1 cellular context compared by ENCODE assay signal in the genomic region with DNA sequence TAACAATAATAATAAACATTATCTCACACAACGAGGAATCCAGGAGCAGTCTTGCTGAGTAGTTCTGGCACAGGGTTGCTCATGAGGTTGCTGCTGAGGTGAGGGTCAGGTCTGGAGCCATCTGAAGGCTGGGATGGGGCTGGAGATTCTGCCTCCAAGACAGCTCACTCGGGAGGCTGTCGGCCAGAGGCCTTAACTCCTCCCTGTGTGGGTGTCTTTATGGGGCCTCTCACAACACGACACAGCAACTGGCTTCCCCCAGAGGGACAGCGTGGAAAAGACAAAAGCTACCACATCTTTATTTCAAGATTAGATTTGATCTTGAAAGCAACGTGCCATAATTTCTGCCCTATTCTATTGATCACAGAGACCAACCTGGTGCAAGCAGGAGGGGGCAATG.
TF ChIP-seq lines count a peak whose summit lies in the region.

No MANE protein-coding gene starts in this region.

TF ChIP-seq in WTC11, 78 proteins besides CTCF, POLR2A, EP300 and RAD21 (continued from another document):
- no peak for TF ChIP-seq MLX (CRISPR knock-in tag; IDR thresholded peaks at IDR 0.05)
- no peak for TF ChIP-seq SOX15 (CRISPR knock-in tag; IDR thresholded peaks at IDR 0.05)
- no peak for TF ChIP-seq KAT7 (CRISPR knock-in tag; IDR thresholded peaks at IDR 0.05; ENCODE audit: borderline replicate concordance)
- TF ChIP-seq ZNF423 (CRISPR knock-in tag; IDR thresholded peaks at IDR 0.05), result no peak
- no peak for TF ChIP-seq FOXP1 (CRISPR knock-in tag; IDR thresholded peaks at IDR 0.05; ENCODE audit: borderline replicate concordance)
- TF ChIP-seq, protein P1, sequence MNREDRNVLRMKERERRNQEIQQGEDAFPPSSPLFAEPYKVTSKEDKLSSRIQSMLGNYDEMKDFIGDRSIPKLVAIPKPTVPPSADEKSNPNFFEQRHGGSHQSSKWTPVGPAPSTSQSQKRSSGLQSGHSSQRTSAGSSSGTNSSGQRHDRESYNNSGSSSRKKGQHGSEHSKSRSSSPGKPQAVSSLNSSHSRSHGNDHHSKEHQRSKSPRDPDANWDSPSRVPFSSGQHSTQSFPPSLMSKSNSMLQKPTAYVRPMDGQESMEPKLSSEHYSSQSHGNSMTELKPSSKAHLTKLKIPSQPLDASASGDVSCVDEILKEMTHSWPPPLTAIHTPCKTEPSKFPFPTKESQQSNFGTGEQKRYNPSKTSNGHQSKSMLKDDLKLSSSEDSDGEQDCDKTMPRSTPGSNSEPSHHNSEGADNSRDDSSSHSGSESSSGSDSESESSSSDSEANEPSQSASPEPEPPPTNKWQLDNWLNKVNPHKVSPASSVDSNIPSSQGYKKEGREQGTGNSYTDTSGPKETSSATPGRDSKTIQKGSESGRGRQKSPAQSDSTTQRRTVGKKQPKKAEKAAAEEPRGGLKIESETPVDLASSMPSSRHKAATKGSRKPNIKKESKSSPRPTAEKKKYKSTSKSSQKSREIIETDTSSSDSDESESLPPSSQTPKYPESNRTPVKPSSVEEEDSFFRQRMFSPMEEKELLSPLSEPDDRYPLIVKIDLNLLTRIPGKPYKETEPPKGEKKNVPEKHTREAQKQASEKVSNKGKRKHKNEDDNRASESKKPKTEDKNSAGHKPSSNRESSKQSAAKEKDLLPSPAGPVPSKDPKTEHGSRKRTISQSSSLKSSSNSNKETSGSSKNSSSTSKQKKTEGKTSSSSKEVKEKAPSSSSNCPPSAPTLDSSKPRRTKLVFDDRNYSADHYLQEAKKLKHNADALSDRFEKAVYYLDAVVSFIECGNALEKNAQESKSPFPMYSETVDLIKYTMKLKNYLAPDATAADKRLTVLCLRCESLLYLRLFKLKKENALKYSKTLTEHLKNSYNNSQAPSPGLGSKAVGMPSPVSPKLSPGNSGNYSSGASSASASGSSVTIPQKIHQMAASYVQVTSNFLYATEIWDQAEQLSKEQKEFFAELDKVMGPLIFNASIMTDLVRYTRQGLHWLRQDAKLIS (CRISPR knock-in tag; IDR thresholded peaks at IDR 0.05; ENCODE audit: borderline replicate concordance), result no peak
- TF ChIP-seq JAZF1 (CRISPR knock-in tag; IDR thresholded peaks at IDR 0.05), result no peak
- no peak for TF ChIP-seq CDX4 (CRISPR knock-in tag; IDR thresholded peaks at IDR 0.05; ENCODE audit: borderline replicate concordance)
- no peak for TF ChIP-seq SMAD4 (CRISPR knock-in tag; IDR thresholded peaks at IDR 0.05)
